Comparison of ENCODE assay signal across 6 cellular contexts in the genomic region with DNA sequence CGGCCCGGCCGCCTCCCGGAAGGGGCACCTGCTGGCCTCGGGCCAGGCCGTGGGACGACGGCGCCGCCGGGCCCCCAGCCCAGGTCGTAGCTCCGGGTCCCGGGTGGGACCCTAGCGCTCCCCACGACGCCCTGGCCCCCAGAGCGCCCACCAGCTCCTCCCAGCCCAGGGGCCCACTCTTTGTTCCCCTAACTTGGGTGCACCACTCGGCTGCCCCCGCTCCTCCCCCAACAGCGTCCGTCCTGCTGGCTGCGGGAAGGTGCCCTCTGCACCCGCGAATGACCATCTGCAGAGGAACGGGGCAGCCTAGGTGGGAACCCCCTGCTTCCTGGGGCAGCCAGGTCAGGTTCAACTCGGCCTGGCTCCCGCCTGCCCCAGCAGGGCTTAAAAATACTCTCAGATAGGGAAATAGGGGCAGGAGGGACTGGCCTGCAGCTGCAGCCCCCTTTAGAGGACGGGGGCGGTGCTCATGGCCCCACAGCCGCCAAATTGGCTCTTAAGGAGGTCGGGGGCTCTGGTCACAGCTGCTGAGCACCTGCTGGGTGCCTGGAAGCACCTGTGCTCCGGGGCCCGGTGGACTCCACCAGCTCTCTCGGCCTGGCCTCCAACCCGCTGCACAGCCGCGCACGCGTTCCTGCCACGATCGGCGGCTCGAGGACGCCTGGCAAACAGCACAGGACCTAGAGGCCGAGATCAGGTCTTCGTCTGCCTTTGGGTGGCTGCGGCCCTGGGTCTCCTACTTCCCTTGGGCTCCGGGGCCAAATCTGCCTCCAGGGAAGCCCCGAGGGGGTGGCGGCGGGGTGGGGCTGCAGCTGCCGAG. TPM values are rescaled to one million over a fixed set of nuclear protein-coding genes. Genes with fewer than 3 reads are reported as not detected.
A peak's percentile ranks its signal among the peaks of the same experiment; 100 is the strongest.
DNase-seq lines count a peak whose midpoint lies in the region; TF ChIP-seq lines count a peak whose summit lies in the region.

No MANE protein-coding gene starts in this region.

- H3K9ac ChIP-seq in smooth muscle cell (ENCODE audit: low read depth): no peak overlapping the region

- peaks cover 3% of the 10 kb centered on the region; the same call in 1 of the 2 replicates for H3K27me3 ChIP-seq in BE2C
- H3K27me3 ChIP-seq in smooth muscle cell (ENCODE audit: low read depth): no peaks in the 10 kb centered on the region

- WGBS in smooth muscle cell (ENCODE audit: low lambda C conversion rate): 8% methylated on average over 30 of the region's 53 CpGs

- peaks cover 43% of the 10 kb centered on the region for H4K20me1 ChIP-seq in smooth muscle cell (ENCODE audit: low read depth)

- H2AFZ ChIP-seq in smooth muscle cell (ENCODE audit: low read depth): no peak overlapping the region

- H3F3A ChIP-seq in smooth muscle cell (ENCODE audit: low read depth): no peaks in the 10 kb centered on the region

- H3K4me3 ChIP-seq in BE2C (ENCODE audit: low read depth, low read length) (peak overlapping the region; percentile 52), smooth muscle cell (peak overlapping the region; percentile 82)

- TF ChIP-seq CTCF in BE2C (IDR thresholded peaks at IDR 0.05; ENCODE audit: low read depth, low read length) (no peak), smooth muscle cell (IDR thresholded peaks at IDR 0.05; ENCODE audit: borderline replicate concordance, insufficient read depth, poor library complexity, severe bottlenecking) (no peak)

- no peaks in the 10 kb centered on the region for H3K36me3 ChIP-seq in BE2C
- H3K36me3 ChIP-seq in smooth muscle cell (ENCODE audit: low read depth): no peaks in the 10 kb centered on the region

- H3K4me2 ChIP-seq in smooth muscle cell: peak overlapping the region; percentile 99

- peak overlapping the region; percentile 80 for H3K27ac ChIP-seq in epithelial cell of prostate
- H3K27ac ChIP-seq in smooth muscle cell (ENCODE audit: low read depth): no peak overlapping the region

- peaks cover 34% of the 10 kb centered on the region for H3K4me1 ChIP-seq in BE2C
- H3K4me1 ChIP-seq in smooth muscle cell (ENCODE audit: low read depth): peaks cover 67% of the 10 kb centered on the region

- DNase-seq in BE2C (peak; percentile 74), NCI-H2171 (lab: John Stamatoyannopoulos, UW) (peak; percentile 49), epithelial cell of prostate (ENCODE audit: low read depth, low spot score) (no peak), smooth muscle cell (lab: John Stamatoyannopoulos, UW; ENCODE audit: unreplicated experiment) (no peak), medulla oblongata (ENCODE audit: extremely low spot score) (no peak)
- DNase-seq in stimulated activated naive CD4-positive, alpha-beta T cell treated with Interleukin-2 at 50 U/mL for 16 hours (lab: John Stamatoyannopoulos, UW): no peak

- H3K9me3 ChIP-seq in BE2C (no peaks in the 10 kb centered on the region), smooth muscle cell (replicated peaks; ENCODE audit: low read depth) (no peaks in the 10 kb centered on the region)

- peaks cover 13% of the 10 kb centered on the region for H3K79me2 ChIP-seq in smooth muscle cell (ENCODE audit: low read depth)

RNA-seq across cellular contexts. Expression of gene LAMA5, which starts 0.6 kb away (rescaled TPM):
- polyA plus RNA-seq in BE2C (2012; ENCODE audit: insufficient read depth, insufficient read length, low read depth): 86.4 TPM
- 27.5 and 30.0 TPM in 2 replicates for total RNA-seq in smooth muscle cell
- polyA plus RNA-seq in smooth muscle cell: 27.6 and 132 TPM in 2 replicates

RNA-seq across cellular contexts. Expression of gene RPS21, which starts 19.2 kb away (rescaled TPM):
- 4,851 TPM for polyA plus RNA-seq in BE2C (2012; ENCODE audit: insufficient read depth, insufficient read length, low read depth)
- 2,536 and 4,082 TPM in 2 replicates for total RNA-seq in smooth muscle cell
- 438 and 495 TPM in 2 replicates for polyA plus RNA-seq in smooth muscle cell

RNA-seq across cellular contexts. Expression of gene CABLES2, which starts 39.4 kb away (rescaled TPM):
- polyA plus RNA-seq in BE2C (2012; ENCODE audit: insufficient read depth, insufficient read length, low read depth): 2.7 TPM
- total RNA-seq in smooth muscle cell: 5.2 and 7.6 TPM in 2 replicates
- polyA plus RNA-seq in smooth muscle cell: 7.4 and 13.7 TPM in 2 replicates

RNA-seq across cellular contexts. Expression of gene RBBP8NL, which starts 59.6 kb away (rescaled TPM):
- polyA plus RNA-seq in BE2C (2012; ENCODE audit: insufficient read depth, insufficient read length, low read depth): not detected
- total RNA-seq in smooth muscle cell: 0.27 and 0.40 TPM in 2 replicates
- polyA plus RNA-seq in smooth muscle cell: 4.4 TPM in 1 of 2 replicates, not detected in the other

Comparison
In these comparisons a context has a peak if more than half of its experiments do, and no peak if none do; other contexts are left out.
1. DNase-seq: peak in BE2C (single experiment) and NCI-H2171 (single experiment); none in epithelial cell of prostate (single experiment), smooth muscle cell (single experiment), medulla oblongata (single experiment) and stimulated activated naive CD4-positive, alpha-beta T cell treated with Interleukin-2 at 50 U/mL for 16 hours (single experiment).